In the genomic region with DNA sequence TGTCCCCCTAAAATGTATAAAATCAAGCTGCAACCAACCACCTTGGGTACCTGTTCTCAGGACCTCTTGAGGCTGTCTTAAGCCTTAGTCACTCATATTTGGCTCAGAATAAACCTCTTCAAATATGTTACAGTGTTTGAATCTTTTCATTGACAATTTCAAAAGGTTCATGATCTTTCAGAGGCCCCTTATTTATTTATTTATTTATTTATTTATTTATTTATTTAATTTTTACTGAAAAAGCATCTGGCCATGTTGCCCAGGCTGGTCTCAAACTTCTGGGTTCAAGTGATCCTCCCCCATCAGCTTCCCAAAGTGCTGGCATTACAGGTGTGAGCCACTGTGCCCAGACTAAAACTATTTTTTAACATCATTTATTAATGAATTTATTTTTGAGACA, we compare ENCODE assay signal across 27 cellular contexts.
"Had no signal": no experiment of that assay in that cellular context is flagged by ENCODE, and none has a peak within 500 bp of the region (broad histone marks: within the 10 kb centered on the region; RNA-seq: fewer than 3 reads in every experiment).

No MANE protein-coding gene starts in this region.

- H3K4me3 Mint-ChIP-seq: nephron; neural progenitor cell; stimulated activated effector memory CD8-positive, alpha-beta T cell treated with anti-CD3 and anti-CD28 coated beads, Interleukin-12 subunit alpha, Interleukin-12 subunit beta, amount 100 ng/mL, for 72 hours; stimulated activated naive B cell treated with anti-CD40 and anti-IgM and Interleukin-4, amounts not matched to agents 10 μg/mL and 1 μg/mL and 100 μg/mL, for 72 hours; stimulated activated naive CD8-positive, alpha-beta T cell treated with anti-CD3 and anti-CD28 coated beads, Interleukin-15, Interleukin-2, amounts not matched to agents 100 ng/mL and 50 ng/mL, for 24 hours had no signal

- H3K9me3 Mint-ChIP-seq: nephron; neural progenitor cell; stimulated activated effector memory CD8-positive, alpha-beta T cell treated with anti-CD3 and anti-CD28 coated beads, Interleukin-12 subunit alpha, Interleukin-12 subunit beta, amount 100 ng/mL, for 72 hours; stimulated activated naive B cell treated with anti-CD40 and anti-IgM and Interleukin-4, amounts not matched to agents 10 μg/mL and 1 μg/mL and 100 μg/mL, for 72 hours; stimulated activated naive CD8-positive, alpha-beta T cell treated with anti-CD3 and anti-CD28 coated beads, Interleukin-15, Interleukin-2, amounts not matched to agents 100 ng/mL and 50 ng/mL, for 24 hours had no signal

- DNase-seq: occipital lobe; ovary; posterior cingulate gyrus; psoas muscle; right cardiac atrium; right lobe of liver; sigmoid colon; small intestine; stimulated activated CD4-positive, alpha-beta T cell treated with anti-CD3 and anti-CD28 coated beads, Interleukin-15, amount 100 ng/mL, for 24 hours; stimulated activated CD4-positive, alpha-beta T cell treated with anti-CD3 and anti-CD28 coated beads, Interleukin-2, amount 100 ng/mL, for 24 hours; stimulated activated CD4-positive, alpha-beta T cell treated with anti-CD3 and anti-CD28 coated beads, Interleukin-2, amount 100 ng/mL, for 48 hours; stimulated activated CD4-positive, alpha-beta T cell treated with anti-CD3 and anti-CD28 coated beads, Interleukin-4, amount 100 ng/mL, for 24 hours; stimulated activated naive B cell treated with anti-CD40 and anti-IgM and Interleukin-4, amounts not matched to agents 10 μg/mL and 1 μg/mL and 100 μg/mL, for 72 hours; stimulated activated naive CD4-positive, alpha-beta T cell treated with Interleukin-2 at 50 U/mL for 16 hours; stomach; thyroid gland; upper lobe of left lung had no signal

- FAIRE-seq: small intestine, urothelium cell line had no signal

- H3K79me2 ChIP-seq: parathyroid adenoma had no signal

- H3K4me3 ChIP-seq: neural progenitor cell, ovary, psoas muscle, right lobe of liver, sigmoid colon, stomach, thoracic aorta, thyroid gland, tibial nerve, upper lobe of left lung, vagina had no signal

- H3K27me3 ChIP-seq: neural progenitor cell, ovary, right lobe of liver, sigmoid colon, stomach, thyroid gland, tibial nerve, upper lobe of left lung, vagina had no signal

- H3K27ac ChIP-seq: neural progenitor cell, ovary, parathyroid adenoma, psoas muscle, right lobe of liver, sigmoid colon, stomach, thoracic aorta, thyroid gland, tibial nerve, upper lobe of left lung, vagina had no signal

- ATAC-seq: psoas muscle; right cardiac atrium; right lobe of liver; stimulated activated effector memory CD8-positive, alpha-beta T cell treated with anti-CD3 and anti-CD28 coated beads, Interleukin-12 subunit alpha, Interleukin-12 subunit beta, amount 100 ng/mL, for 72 hours; stimulated activated naive B cell treated with anti-CD40 and anti-IgM and Interleukin-4, amounts not matched to agents 10 μg/mL and 1 μg/mL and 100 μg/mL, for 72 hours had no signal

- H3K4me1 Mint-ChIP-seq: stimulated activated effector memory CD8-positive, alpha-beta T cell treated with anti-CD3 and anti-CD28 coated beads, Interleukin-12 subunit alpha, Interleukin-12 subunit beta, amount 100 ng/mL, for 72 hours had no signal

- H2AFZ ChIP-seq: neural progenitor cell, parathyroid adenoma had no signal

- H3K4me2 ChIP-seq: neural progenitor cell had no signal

- H3K9ac ChIP-seq: neural progenitor cell, parathyroid adenoma had no signal

- H3K36me3 Mint-ChIP-seq: neural progenitor cell; stimulated activated effector memory CD8-positive, alpha-beta T cell treated with anti-CD3 and anti-CD28 coated beads, Interleukin-12 subunit alpha, Interleukin-12 subunit beta, amount 100 ng/mL, for 72 hours; stimulated activated naive B cell treated with anti-CD40 and anti-IgM and Interleukin-4, amounts not matched to agents 10 μg/mL and 1 μg/mL and 100 μg/mL, for 72 hours had no signal

- H3K27ac Mint-ChIP-seq: nephron; neural progenitor cell; progenitor cell of endocrine pancreas; stimulated activated effector memory CD8-positive, alpha-beta T cell treated with anti-CD3 and anti-CD28 coated beads, Interleukin-12 subunit alpha, Interleukin-12 subunit beta, amount 100 ng/mL, for 72 hours; stimulated activated naive B cell treated with anti-CD40 and anti-IgM and Interleukin-4, amounts not matched to agents 10 μg/mL and 1 μg/mL and 100 μg/mL, for 72 hours; stimulated activated naive CD8-positive, alpha-beta T cell treated with anti-CD3 and anti-CD28 coated beads, Interleukin-15, Interleukin-2, amounts not matched to agents 100 ng/mL and 50 ng/mL, for 24 hours had no signal

- H3K36me3 ChIP-seq: neural progenitor cell, ovary, right lobe of liver, sigmoid colon, stomach, thoracic aorta, thyroid gland, tibial nerve, upper lobe of left lung, vagina had no signal

- H3K9me3 ChIP-seq: ovary, psoas muscle, right lobe of liver, sigmoid colon, stomach, thoracic aorta, thyroid gland, tibial nerve, upper lobe of left lung, vagina had no signal

- H3K27me3 Mint-ChIP-seq: progenitor cell of endocrine pancreas; stimulated activated naive CD8-positive, alpha-beta T cell treated with anti-CD3 and anti-CD28 coated beads, Interleukin-15, Interleukin-2, amounts not matched to agents 100 ng/mL and 50 ng/mL, for 24 hours had no signal

- H3K4me1 ChIP-seq: sigmoid colon, vagina had no signal
